1 cellular context compared by ENCODE assay signal in the genomic region with DNA sequence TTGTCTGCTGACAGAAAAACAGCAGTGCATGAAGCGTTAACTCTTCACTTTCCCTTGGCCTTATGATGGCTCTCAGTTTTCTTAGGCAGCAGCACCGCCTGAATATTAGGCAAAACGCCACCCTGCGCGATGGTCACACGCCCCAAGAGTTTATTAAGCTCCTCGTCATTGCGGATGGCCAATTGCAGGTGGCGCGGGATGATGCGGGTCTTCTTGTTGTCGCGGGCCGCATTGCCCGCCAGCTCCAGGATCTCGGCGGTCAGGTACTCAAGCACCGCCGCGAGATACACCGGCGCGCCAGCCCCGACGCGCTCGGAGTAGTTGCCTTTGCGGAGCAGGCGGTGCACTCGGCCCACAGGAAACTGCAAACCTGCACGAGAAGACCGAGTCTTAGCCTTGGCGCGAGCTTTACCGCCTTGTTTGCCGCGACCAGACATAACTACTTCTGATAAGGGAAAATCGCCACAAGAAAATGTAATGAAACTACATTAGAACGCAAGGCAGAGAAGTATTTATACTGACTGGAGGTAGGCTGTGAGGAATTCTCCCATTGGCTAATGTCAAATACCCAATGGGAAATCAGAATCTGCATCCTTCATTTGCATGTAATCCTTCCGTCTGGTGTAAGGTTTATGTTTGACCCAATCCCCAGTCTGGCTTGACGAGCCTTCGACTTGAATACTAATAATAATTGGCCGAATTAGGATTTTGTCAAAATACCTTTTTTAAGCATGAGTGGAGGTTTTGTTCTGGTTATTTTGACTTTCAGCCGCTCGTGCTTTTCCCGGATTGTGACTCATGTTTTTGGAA.
TF ChIP-seq lines count a peak whose summit lies in the region.

No MANE protein-coding gene starts in this region.

TF ChIP-seq in GM23338, 12 proteins besides CTCF, POLR2A, EP300 and RAD21 (continued from another document):
- TF ChIP-seq, protein P1, sequence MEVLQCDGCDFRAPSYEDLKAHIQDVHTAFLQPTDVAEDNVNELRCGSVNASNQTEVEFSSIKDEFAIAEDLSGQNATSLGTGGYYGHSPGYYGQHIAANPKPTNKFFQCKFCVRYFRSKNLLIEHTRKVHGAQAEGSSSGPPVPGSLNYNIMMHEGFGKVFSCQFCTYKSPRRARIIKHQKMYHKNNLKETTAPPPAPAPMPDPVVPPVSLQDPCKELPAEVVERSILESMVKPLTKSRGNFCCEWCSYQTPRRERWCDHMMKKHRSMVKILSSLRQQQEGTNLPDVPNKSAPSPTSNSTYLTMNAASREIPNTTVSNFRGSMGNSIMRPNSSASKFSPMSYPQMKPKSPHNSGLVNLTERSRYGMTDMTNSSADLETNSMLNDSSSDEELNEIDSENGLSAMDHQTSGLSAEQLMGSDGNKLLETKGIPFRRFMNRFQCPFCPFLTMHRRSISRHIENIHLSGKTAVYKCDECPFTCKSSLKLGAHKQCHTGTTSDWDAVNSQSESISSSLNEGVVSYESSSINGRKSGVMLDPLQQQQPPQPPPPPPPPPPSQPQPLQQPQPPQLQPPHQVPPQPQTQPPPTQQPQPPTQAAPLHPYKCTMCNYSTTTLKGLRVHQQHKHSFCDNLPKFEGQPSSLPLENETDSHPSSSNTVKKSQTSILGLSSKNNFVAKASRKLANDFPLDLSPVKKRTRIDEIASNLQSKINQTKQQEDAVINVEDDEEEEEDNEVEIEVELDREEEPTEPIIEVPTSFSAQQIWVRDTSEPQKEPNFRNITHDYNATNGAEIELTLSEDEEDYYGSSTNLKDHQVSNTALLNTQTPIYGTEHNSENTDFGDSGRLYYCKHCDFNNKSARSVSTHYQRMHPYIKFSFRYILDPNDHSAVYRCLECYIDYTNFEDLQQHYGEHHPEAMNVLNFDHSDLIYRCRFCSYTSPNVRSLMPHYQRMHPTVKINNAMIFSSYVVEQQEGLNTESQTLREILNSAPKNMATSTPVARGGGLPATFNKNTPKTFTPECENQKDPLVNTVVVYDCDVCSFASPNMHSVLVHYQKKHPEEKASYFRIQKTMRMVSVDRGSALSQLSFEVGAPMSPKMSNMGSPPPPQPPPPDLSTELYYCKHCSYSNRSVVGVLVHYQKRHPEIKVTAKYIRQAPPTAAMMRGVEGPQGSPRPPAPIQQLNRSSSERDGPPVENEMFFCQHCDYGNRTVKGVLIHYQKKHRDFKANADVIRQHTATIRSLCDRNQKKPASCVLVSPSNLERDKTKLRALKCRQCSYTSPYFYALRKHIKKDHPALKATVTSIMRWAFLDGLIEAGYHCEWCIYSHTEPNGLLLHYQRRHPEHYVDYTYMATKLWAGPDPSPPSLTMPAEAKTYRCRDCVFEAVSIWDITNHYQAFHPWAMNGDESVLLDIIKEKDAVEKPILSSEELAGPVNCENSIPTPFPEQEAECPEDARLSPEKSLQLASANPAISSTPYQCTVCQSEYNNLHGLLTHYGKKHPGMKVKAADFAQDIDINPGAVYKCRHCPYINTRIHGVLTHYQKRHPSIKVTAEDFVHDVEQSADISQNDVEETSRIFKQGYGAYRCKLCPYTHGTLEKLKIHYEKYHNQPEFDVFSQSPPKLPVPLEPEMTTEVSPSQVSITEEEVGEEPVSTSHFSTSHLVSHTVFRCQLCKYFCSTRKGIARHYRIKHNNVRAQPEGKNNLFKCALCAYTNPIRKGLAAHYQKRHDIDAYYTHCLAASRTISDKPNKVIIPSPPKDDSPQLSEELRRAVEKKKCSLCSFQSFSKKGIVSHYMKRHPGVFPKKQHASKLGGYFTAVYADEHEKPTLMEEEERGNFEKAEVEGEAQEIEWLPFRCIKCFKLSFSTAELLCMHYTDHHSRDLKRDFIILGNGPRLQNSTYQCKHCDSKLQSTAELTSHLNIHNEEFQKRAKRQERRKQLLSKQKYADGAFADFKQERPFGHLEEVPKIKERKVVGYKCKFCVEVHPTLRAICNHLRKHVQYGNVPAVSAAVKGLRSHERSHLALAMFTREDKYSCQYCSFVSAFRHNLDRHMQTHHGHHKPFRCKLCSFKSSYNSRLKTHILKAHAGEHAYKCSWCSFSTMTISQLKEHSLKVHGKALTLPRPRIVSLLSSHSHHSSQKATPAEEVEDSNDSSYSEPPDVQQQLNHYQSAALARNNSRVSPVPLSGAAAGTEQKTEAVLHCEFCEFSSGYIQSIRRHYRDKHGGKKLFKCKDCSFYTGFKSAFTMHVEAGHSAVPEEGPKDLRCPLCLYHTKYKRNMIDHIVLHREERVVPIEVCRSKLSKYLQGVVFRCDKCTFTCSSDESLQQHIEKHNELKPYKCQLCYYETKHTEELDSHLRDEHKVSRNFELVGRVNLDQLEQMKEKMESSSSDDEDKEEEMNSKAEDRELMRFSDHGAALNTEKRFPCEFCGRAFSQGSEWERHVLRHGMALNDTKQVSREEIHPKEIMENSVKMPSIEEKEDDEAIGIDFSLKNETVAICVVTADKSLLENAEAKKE (CRISPR knock-in tag; IDR thresholded peaks at IDR 0.05) = no peak
- TF ChIP-seq CREB1 (CRISPR knock-in tag; IDR thresholded peaks at IDR 0.05; ENCODE audit: low read depth) = 0 out of 2 replicates have a peak, but pooled peaks have one; percentile 22
TF ChIP-seq in GM23338: peak in this region for 2.
